11 cellular contexts compared by ENCODE assay signal in genomic region chr11:64490562-64491216, GRCh38.
DNase-seq lines count a peak whose midpoint lies in the region; ATAC-seq, FAIRE-seq and TF ChIP-seq lines count a peak whose summit lies in the region.
"Had no signal": no experiment of that assay in that cellular context is flagged by ENCODE, and none has a peak within 500 bp of the region (broad histone marks: within the 10 kb centered on the region; RNA-seq: fewer than 3 reads in every experiment).

No MANE protein-coding gene starts in this region.

- CTCF ChIA-PET in HepG2 (lab: Yijun Ruan, JAX; ENCODE audit: low intra/inter-chr PET ratio, low total read pairs), result interaction anchor here (0.8 to 2.5 kb wide), 2 partner anchors 159 to 162 kb away, joined by 6 to 20 read pairs; no protein-coding TSS in a partner anchor

- H3K4me1 ChIP-seq in HepG2 (ENCODE audit: insufficient read depth, low read length), result no peaks in the 10 kb centered on the region
- H3K4me1 ChIP-seq in right lobe of liver, result no peaks in the 10 kb centered on the region
- H3K4me1 ChIP-seq in neuron (ENCODE audit: insufficient read depth, low read length), result peaks cover 12% of the 10 kb centered on the region
- no peaks in the 10 kb centered on the region for H3K4me1 ChIP-seq in upper lobe of left lung
- H3K4me1 ChIP-seq: tibial nerve had no signal

- POLR2A ChIA-PET in HepG2 (lab: Yijun Ruan, JAX), result no interaction called here

- H3K27ac ChIP-seq in HepG2 (ENCODE audit: extremely low read length, insufficient read depth, low read length), result no peak overlapping the region
- H3K27ac ChIP-seq in right lobe of liver, result no peak overlapping the region
- H3K27ac ChIP-seq in upper lobe of left lung, result no peak overlapping the region
- H3K27ac ChIP-seq: heart left ventricle, tibial nerve had no signal

- 0 out of 2 replicates have a peak, but pooled peaks cover 3% of the 10 kb centered on the region for H4K20me1 ChIP-seq in HepG2 (ENCODE audit: insufficient read depth, low read length)

- H3K36me3 Mint-ChIP-seq in activated T-helper 2 cell treated with anti-CD3 and anti-CD28 coated beads, Interferon-gamma antibody, Interleukin-2, Interleukin-4, amounts not matched to agents 10 μg/mL and 5 μg/mL and 100 μg/mL, durations not matched to agents 14 hours and 24 hours and 36 hours (ENCODE audit: low read depth), result no peaks in the 10 kb centered on the region

- H3K79me2 ChIP-seq in HepG2 (ENCODE audit: insufficient read depth, low read length), result no peaks in the 10 kb centered on the region

- H3K4me3 ChIP-seq in HepG2 (replicated peaks in 1 of 3; ENCODE audit: insufficient read depth in 1 of 3, low read depth in 2 of 3, low read length in 3 of 3) (no peak overlapping the region), right lobe of liver (no peak overlapping the region), neuron (ENCODE audit: low read length) (no peak overlapping the region), upper lobe of left lung (no peak overlapping the region)
- H3K4me3 ChIP-seq: heart left ventricle, lung, tibial nerve had no signal

- H2AFZ ChIP-seq in HepG2 (ENCODE audit: low read length) (no peak overlapping the region), neuron (ENCODE audit: low read depth, low read length) (peak overlapping the region; percentile 13)

- H3K27ac Mint-ChIP-seq in activated T-helper 2 cell treated with anti-CD3 and anti-CD28 coated beads, Interferon-gamma antibody, Interleukin-2, Interleukin-4, amounts not matched to agents 10 μg/mL and 5 μg/mL and 100 μg/mL, durations not matched to agents 14 hours and 24 hours and 36 hours, result no peak overlapping the region

- H3K36me3 ChIP-seq in HepG2 (replicated peaks in 1 of 2; ENCODE audit: control insufficient read depth in 1 of 2, insufficient read depth in 2 of 2, low read length in 2 of 2), result no peaks in the 10 kb centered on the region
- H3K36me3 ChIP-seq in right lobe of liver, result no peaks in the 10 kb centered on the region
- no peaks in the 10 kb centered on the region for H3K36me3 ChIP-seq in neuron (ENCODE audit: insufficient read depth, low read length)
- no peaks in the 10 kb centered on the region for H3K36me3 ChIP-seq in upper lobe of left lung
- H3K36me3 ChIP-seq: heart left ventricle, tibial nerve had no signal

- no TSS peak for BruUV-seq in HepG2 (replicated peaks; lab: Mats Ljungman, UMichigan)

- H3K27me3 Mint-ChIP-seq in activated T-helper 2 cell treated with anti-CD3 and anti-CD28 coated beads, Interferon-gamma antibody, Interleukin-2, Interleukin-4, amounts not matched to agents 10 μg/mL and 5 μg/mL and 100 μg/mL, durations not matched to agents 14 hours and 24 hours and 36 hours (ENCODE audit: low read depth), result peaks cover 27% of the 10 kb centered on the region

- TF ChIP-seq EP300 in HepG2 (IDR thresholded peaks at IDR 0.05; ENCODE audit: low read depth in 2 of 2, low read length in 2 of 2), result no peak
- TF ChIP-seq EP300 in HepG2 (CRISPR knock-in tag; IDR thresholded peaks at IDR 0.05; ENCODE audit: borderline replicate concordance), result no peak
- no peak for TF ChIP-seq EP300 in upper lobe of left lung (IDR thresholded peaks at IDR 0.05)

- in situ Hi-C loops in HepG2 (cut with HindIII; ENCODE audit: extremely low pct_ligation_motif_present, low pct_unique_long_range_greater_than_20kb), result no loop called here

- TF ChIP-seq POLR2A in HepG2 (IDR thresholded peaks at IDR 0.05; ENCODE audit: insufficient read depth in 1 of 2, low read depth in 2 of 2, low read length in 2 of 2) (no peak), right lobe of liver (IDR thresholded peaks at IDR 0.05) (no peak), upper lobe of left lung (IDR thresholded peaks at IDR 0.05) (no peak)

- peaks cover 4 to 50% of the 10 kb centered on the region in 2 experiments for H3K27me3 ChIP-seq in HepG2 (ENCODE audit: control insufficient read depth in 1 of 2, insufficient read depth in 2 of 2, low read length in 2 of 2)
- no peaks in the 10 kb centered on the region for H3K27me3 ChIP-seq in right lobe of liver
- no peaks in the 10 kb centered on the region for H3K27me3 ChIP-seq in neuron (ENCODE audit: insufficient read depth, low read length)
- H3K27me3 ChIP-seq in upper lobe of left lung, result peaks cover 0 to 5% (median 0%) of the 10 kb centered on the region in 4 donors

- peak overlapping the region; percentile 17 for H3K4me3 Mint-ChIP-seq in activated T-helper 2 cell treated with anti-CD3 and anti-CD28 coated beads, Interferon-gamma antibody, Interleukin-2, Interleukin-4, amounts not matched to agents 10 μg/mL and 5 μg/mL and 100 μg/mL, durations not matched to agents 14 hours and 24 hours and 36 hours (ENCODE audit: low read depth)

- DNase-seq in HepG2 (ENCODE audit: low spot score) (no peak), right lobe of liver (no peak), Kasumi-1 (lab: John Stamatoyannopoulos, UW) (peak; percentile 1 to 37), upper lobe of left lung (no peak)
- no peak for DNase-seq in activated T-helper 2 cell treated with anti-CD3 and anti-CD28 coated beads, Interferon-gamma antibody, Interleukin-2, Interleukin-4, amounts not matched to agents 10 μg/mL and 5 μg/mL and 100 μg/mL, durations not matched to agents 14 hours and 24 hours and 36 hours (ENCODE audit: low spot score)

- no peak for FAIRE-seq in HepG2 (lab: Jason Lieb, UNC)
- FAIRE-seq: small intestine had no signal

- 21% methylated on average over 19 of the region's 22 CpGs for WGBS in HepG2 (ENCODE audit: low lambda C conversion rate)
- 53% methylated on average over 15 of the region's 22 CpGs for WGBS in right lobe of liver (ENCODE audit: insufficient coverage, low coverage, low lambda C conversion rate, missing lambda C conversion rate)
- WGBS in upper lobe of left lung, 2 donors, result 63 to 66% methylated on average over 13 to 22 of the region's 22 CpGs

- H3K9me3 Mint-ChIP-seq in activated T-helper 2 cell treated with anti-CD3 and anti-CD28 coated beads, Interferon-gamma antibody, Interleukin-2, Interleukin-4, amounts not matched to agents 10 μg/mL and 5 μg/mL and 100 μg/mL, durations not matched to agents 14 hours and 24 hours and 36 hours, result no peaks in the 10 kb centered on the region

- TF ChIP-seq CTCF in HepG2 (CRISPR knock-in tag; IDR thresholded peaks at IDR 0.05) (no peak), right lobe of liver (IDR thresholded peaks at IDR 0.05) (no peak), upper lobe of left lung (IDR thresholded peaks at IDR 0.05) (no peak)

- H3K9ac ChIP-seq in HepG2 (ENCODE audit: insufficient read depth, low read depth, low read length), result no peak overlapping the region

- intact Hi-C loops in HepG2 (cut with micrococcal nuclease; ENCODE audit: unreplicated experiment) (no loop called here), right lobe of liver (cut with DNase I) (no loop called here)
- intact Hi-C loops in activated T-helper 2 cell treated with anti-CD3 and anti-CD28 coated beads, Interferon-gamma antibody, Interleukin-2, Interleukin-4, amounts not matched to agents 10 μg/mL and 5 μg/mL and 100 μg/mL, durations not matched to agents 14 hours and 24 hours and 36 hours (cut with micrococcal nuclease), result no loop called here

- H3K4me1 Mint-ChIP-seq in activated T-helper 2 cell treated with anti-CD3 and anti-CD28 coated beads, Interferon-gamma antibody, Interleukin-2, Interleukin-4, amounts not matched to agents 10 μg/mL and 5 μg/mL and 100 μg/mL, durations not matched to agents 14 hours and 24 hours and 36 hours (ENCODE audit: low read depth), result peaks cover 9% of the 10 kb centered on the region

- H3K9me3 ChIP-seq in HepG2 (ENCODE audit: low read length) (no peaks in the 10 kb centered on the region), right lobe of liver (no peaks in the 10 kb centered on the region), neuron (ENCODE audit: low read length) (no peaks in the 10 kb centered on the region), upper lobe of left lung (no peaks in the 10 kb centered on the region)
- H3K9me3 ChIP-seq: heart left ventricle, tibial nerve had no signal

- ATAC-seq in HepG2, result no peak; the same call in 2 of the 3 replicates
- no peak for ATAC-seq in right lobe of liver
- no peak for ATAC-seq in GM21447 (IDR thresholded peaks at IDR 0.05; ENCODE audit: unreplicated experiment)
- no peak for ATAC-seq in upper lobe of left lung (ENCODE audit: low FRiP score in 2 of 2)

- no peak for TF ChIP-seq RAD21 in HepG2 (CRISPR knock-in tag; IDR thresholded peaks at IDR 0.05)

- H3K4me2 ChIP-seq in HepG2 (ENCODE audit: low read depth, low read length), result no peak overlapping the region

TF ChIP-seq in HepG2, 621 proteins besides CTCF, POLR2A, EP300 and RAD21:
- TF ChIP-seq ZFP36 (IDR thresholded peaks at IDR 0.05; ENCODE audit: borderline replicate concordance, low read depth, low read length, partially characterized antibody) (peak; percentile 53), RARA (CRISPR knock-in tag; IDR thresholded peaks at IDR 0.05) (no peak), RNF2 (conservative IDR thresholded peaks at IDR 0.05; ENCODE audit: low read depth) (peak; percentile 90)

Comparison
In these comparisons a context has a peak if more than half of its experiments do, and no peak if none do; other contexts are left out.
1. DNase-seq: peak in Kasumi-1 (2 of 2); none in HepG2 (single experiment), right lobe of liver (0 of 3), activated T-helper 2 cell treated with anti-CD3 and anti-CD28 coated beads, Interferon-gamma antibody, Interleukin-2, Interleukin-4, amounts not matched to agents 10 μg/mL and 5 μg/mL and 100 μg/mL, durations not matched to agents 14 hours and 24 hours and 36 hours (single experiment) and upper lobe of left lung (0 of 2).